Comparison of ENCODE assay signal across 8 cellular contexts in genomic region chr11:9565822-9566560, GRCh38. TPM values are rescaled to one million over a fixed set of nuclear protein-coding genes. Genes with fewer than 3 reads are reported as not detected.
DNase-seq lines count a peak whose midpoint lies in the region; ATAC-seq and TF ChIP-seq lines count a peak whose summit lies in the region.

No MANE protein-coding gene starts in this region.

- H3K4me1 ChIP-seq in CD8-positive, alpha-beta T cell (ENCODE audit: insufficient read depth, low read length): no peaks in the 10 kb centered on the region
- H3K4me1 ChIP-seq in NT2/D1 (ENCODE audit: insufficient read depth, insufficient read length): peaks cover 6% of the 10 kb centered on the region
- H3K4me1 ChIP-seq in parathyroid adenoma: peaks cover 21% of the 10 kb centered on the region

- no peaks in the 10 kb centered on the region for H3K9me3 ChIP-seq in CD8-positive, alpha-beta T cell (ENCODE audit: low read length)
- H3K9me3 ChIP-seq in NT2/D1 (ENCODE audit: insufficient read depth, low read length) (peaks cover 12% of the 10 kb centered on the region), parathyroid adenoma (ENCODE audit: control insufficient read depth, low read length) (no peaks in the 10 kb centered on the region)

- no peaks in the 10 kb centered on the region for H3K27me3 Mint-ChIP-seq in CD8-positive, alpha-beta T cell (ENCODE audit: low read depth)

- POLR2A ChIA-PET in CD8-positive, alpha-beta T cell (lab: Charles Lee): no interaction called here

- H3K9me3 Mint-ChIP-seq in CD8-positive, alpha-beta T cell: peaks cover 10% of the 10 kb centered on the region

- ATAC-seq in CD8-positive, alpha-beta T cell: peak; percentile 91
- peak; percentile 86 for ATAC-seq in GM19452 (IDR thresholded peaks at IDR 0.05; ENCODE audit: unreplicated experiment)
- peak; percentile 94 for ATAC-seq in HG03442 (IDR thresholded peaks at IDR 0.05; ENCODE audit: unreplicated experiment)

- no peaks in the 10 kb centered on the region for H3K79me2 ChIP-seq in parathyroid adenoma

- no peak overlapping the region for H3K27ac ChIP-seq in CD8-positive, alpha-beta T cell (ENCODE audit: low read depth, low read length)
- peak overlapping the region; percentile 97 for H3K27ac ChIP-seq in parathyroid adenoma

- intact Hi-C loops in CD8-positive, alpha-beta T cell (cut with DNase I, micrococcal nuclease): no loop called here

- H3K9ac ChIP-seq in NT2/D1 (ENCODE audit: insufficient read length, low read depth) (no peak overlapping the region), parathyroid adenoma (no peak overlapping the region)

- no peak overlapping the region for H3K4me3 Mint-ChIP-seq in CD8-positive, alpha-beta T cell

- H3K36me3 Mint-ChIP-seq in CD8-positive, alpha-beta T cell: peaks cover 4% of the 10 kb centered on the region

- CTCF ChIA-PET in CD8-positive, alpha-beta T cell (lab: Charles Lee): interaction anchor here (1.0 to 2.0 kb wide), 3 partner anchors 17 to 47 kb away, joined by 3 to 6 read pairs (median 5); no protein-coding TSS in a partner anchor

- no peaks in the 10 kb centered on the region for H3K36me3 ChIP-seq in CD8-positive, alpha-beta T cell (ENCODE audit: insufficient read depth, low read length)
- H3K36me3 ChIP-seq in NT2/D1 (ENCODE audit: insufficient read depth, insufficient read length, low read length): no peaks in the 10 kb centered on the region
- no peaks in the 10 kb centered on the region for H3K36me3 ChIP-seq in parathyroid adenoma (ENCODE audit: control insufficient read depth, insufficient read depth, low read length)

- no peaks in the 10 kb centered on the region for H3K27me3 ChIP-seq in CD8-positive, alpha-beta T cell (ENCODE audit: insufficient read depth, low read length)
- no peaks in the 10 kb centered on the region for H3K27me3 ChIP-seq in NT2/D1 (ENCODE audit: insufficient read depth, insufficient read length)
- no peaks in the 10 kb centered on the region for H3K27me3 ChIP-seq in parathyroid adenoma (ENCODE audit: control insufficient read depth, insufficient read depth, low read length)

- peak in 4 of 7 experiments; percentile 23 to 55 (median 29) for DNase-seq in CD8-positive, alpha-beta T cell
- DNase-seq in NT2/D1 (ENCODE audit: low read depth, low spot score): peak; percentile 95
- peak; percentile 7 for DNase-seq in activated T-helper 1 cell treated with Interleukin-2 at 50 U/mL for 16 hours (ENCODE audit: low read depth)
- DNase-seq in fibroblast of villous mesenchyme (ENCODE audit: low read depth): peak; percentile 100
- no peak for DNase-seq in NCI-H524 (lab: John Stamatoyannopoulos, UW)

- TF ChIP-seq CTCF in CD8-positive, alpha-beta T cell (IDR thresholded peaks at IDR 0.05): no peak
- TF ChIP-seq CTCF in fibroblast of villous mesenchyme (IDR thresholded peaks at IDR 0.05; ENCODE audit: insufficient read depth, low read depth, low read length): no peak
- TF ChIP-seq CTCF in parathyroid adenoma (IDR thresholded peaks at IDR 0.05): no peak

- H3K27ac Mint-ChIP-seq in CD8-positive, alpha-beta T cell: no peak overlapping the region

- H3K4me2 ChIP-seq in parathyroid adenoma (ENCODE audit: low read length): no peak overlapping the region

- H3K4me1 Mint-ChIP-seq in CD8-positive, alpha-beta T cell (ENCODE audit: low read depth): peaks cover 6% of the 10 kb centered on the region

- no peak overlapping the region for H3K4me3 ChIP-seq in CD8-positive, alpha-beta T cell (ENCODE audit: low read depth, low read length)
- H3K4me3 ChIP-seq in NT2/D1 (ENCODE audit: insufficient read length, low read depth) (no peak overlapping the region), fibroblast of villous mesenchyme (ENCODE audit: low read depth, low read length) (no peak overlapping the region), parathyroid adenoma (ENCODE audit: low read depth, low read length) (no peak overlapping the region)

- peak overlapping the region; percentile 58 for H2AFZ ChIP-seq in parathyroid adenoma

RNA-seq across cellular contexts. Expression of gene WEE1, which starts 7.5 kb away (rescaled TPM):
- 1 to 10 TPM; 3.9 to 5.3 TPM for total RNA-seq in CD8-positive, alpha-beta T cell
- total RNA-seq in fibroblast of villous mesenchyme: 51.2 and 88.9 TPM in 2 replicates

Comparison
In these comparisons a context has a peak if more than half of its experiments do, and no peak if none do; other contexts are left out.
1. DNase-seq: peak in CD8-positive, alpha-beta T cell (4 of 7), NT2/D1 (single experiment), activated T-helper 1 cell treated with Interleukin-2 at 50 U/mL for 16 hours (single experiment) and fibroblast of villous mesenchyme (single experiment); none in NCI-H524 (0 of 2).
2. Peak in every context shown above with its lines, with median percentiles within 50 percentile points of each other: ATAC-seq.